ENCODE assay signal across 25 cellular contexts in genomic region chr4:113012776-113013175, GRCh38. TPM values are rescaled to one million over a fixed set of nuclear protein-coding genes. Genes with fewer than 3 reads are reported as not detected.
DNase-seq lines count a peak whose midpoint lies in the region; ATAC-seq, FAIRE-seq and TF ChIP-seq lines count a peak whose summit lies in the region.
"Had no signal": no experiment of that assay in that cellular context is flagged by ENCODE, and none has a peak within 500 bp of the region (broad histone marks: within the 10 kb centered on the region; RNA-seq: fewer than 3 reads in every experiment).

No MANE protein-coding gene starts in this region.

- no peak overlapping the region for H3K56ac ChIP-seq in mesendoderm (ENCODE audit: low read length)

- no peaks in the 10 kb centered on the region for H3K36me3 ChIP-seq in HEK293 (ENCODE audit: control insufficient read depth in 2 of 2, insufficient read depth in 1 of 2, low read length in 2 of 2)
- no peaks in the 10 kb centered on the region for H3K36me3 ChIP-seq in mesendoderm (ENCODE audit: control insufficient read depth, insufficient read depth, low read length)
- H3K36me3 ChIP-seq: SJSA1, suprapubic skin, WERI-Rb-1 had no signal

- POLR2A ChIA-PET in HEK293 (lab: Yijun Ruan, JAX) = no interaction called here

- no peak overlapping the region for H2BK120ac ChIP-seq in mesendoderm (ENCODE audit: low read depth, low read length)

- H3K4me2 ChIP-seq in mesendoderm (ENCODE audit: low read length) = no peak overlapping the region

- no peak overlapping the region for H2AK5ac ChIP-seq in mesendoderm (ENCODE audit: low read length)

- H3K9me3 Mint-ChIP-seq in activated T-cell treated with anti-CD3 and anti-CD28 coated beads, Interleukin-2, amount 50 U/mL, for 72 hours = no peaks in the 10 kb centered on the region
- no peaks in the 10 kb centered on the region for H3K9me3 Mint-ChIP-seq in activated CD4-positive, alpha-beta T cell treated with anti-CD3 and anti-CD28 coated beads, Interleukin-2, amount 10 ng/mL, durations not matched to agents 24 days and 14 days
- H3K9me3 Mint-ChIP-seq: activated T-helper 2 cell treated with anti-CD3 and anti-CD28 coated beads, Interferon-gamma antibody, Interleukin-2, Interleukin-4, amounts not matched to agents 10 μg/mL and 5 μg/mL and 100 μg/mL, durations not matched to agents 14 hours and 24 hours and 36 hours had no signal

- no peak overlapping the region for H3K18ac ChIP-seq in mesendoderm (ENCODE audit: low read length)

- no CpG with 5 or more reads among the region's 3 CpGs for whole genome bisulfite sequencing in mesendoderm (ENCODE audit: extremely low coverage, insufficient coverage, low lambda C conversion rate)

- no peaks in the 10 kb centered on the region for H3K36me3 Mint-ChIP-seq in activated T-cell treated with anti-CD3 and anti-CD28 coated beads, Interleukin-2, amount 50 U/mL, for 72 hours (ENCODE audit: insufficient read depth in 2 of 2)
- no peaks in the 10 kb centered on the region for H3K36me3 Mint-ChIP-seq in activated CD4-positive, alpha-beta T cell treated with anti-CD3 and anti-CD28 coated beads, Interleukin-2, amount 10 ng/mL, durations not matched to agents 24 days and 14 days (ENCODE audit: low read depth)
- H3K36me3 Mint-ChIP-seq: activated naive CD8-positive, alpha-beta T cell; IgD-negative memory B cell; natural killer cell had no signal

- H3K79me1 ChIP-seq in mesendoderm (ENCODE audit: low read length) = no peaks in the 10 kb centered on the region

- no peak overlapping the region for H3K9ac ChIP-seq in mesendoderm (ENCODE audit: low read length)

- no peaks in the 10 kb centered on the region for H3K79me2 ChIP-seq in mesendoderm (ENCODE audit: control insufficient read depth, insufficient read depth, low read length)

- H3K4me1 ChIP-seq in HEK293 (ENCODE audit: control insufficient read depth, insufficient read depth, low read length) = no peaks in the 10 kb centered on the region
- H3K4me1 ChIP-seq in mesendoderm (ENCODE audit: control insufficient read depth, low read depth, low read length) = no peaks in the 10 kb centered on the region
- H3K4me1 ChIP-seq: SJSA1, suprapubic skin had no signal

- no peak overlapping the region for H3K4me3 Mint-ChIP-seq in activated T-cell treated with anti-CD3 and anti-CD28 coated beads, Interleukin-2, amount 50 U/mL, for 72 hours
- H3K4me3 Mint-ChIP-seq in activated CD4-positive, alpha-beta T cell treated with anti-CD3 and anti-CD28 coated beads, Interleukin-2, amount 10 ng/mL, durations not matched to agents 24 days and 14 days = no peak overlapping the region
- H3K4me3 Mint-ChIP-seq: activated naive CD8-positive, alpha-beta T cell; IgD-negative memory B cell; natural killer cell had no signal

- H3K27me3 Mint-ChIP-seq in activated T-cell treated with anti-CD3 and anti-CD28 coated beads, Interleukin-2, amount 50 U/mL, for 72 hours (ENCODE audit: low read depth) = no peaks in the 10 kb centered on the region
- H3K27me3 Mint-ChIP-seq in activated CD4-positive, alpha-beta T cell treated with anti-CD3 and anti-CD28 coated beads, Interleukin-2, amount 10 ng/mL, durations not matched to agents 24 days and 14 days = no peaks in the 10 kb centered on the region
- H3K27me3 Mint-ChIP-seq: IgD-negative memory B cell had no signal

- no peaks in the 10 kb centered on the region for H3K4me1 Mint-ChIP-seq in activated T-cell treated with anti-CD3 and anti-CD28 coated beads, Interleukin-2, amount 50 U/mL, for 72 hours (ENCODE audit: low read depth)
- no peaks in the 10 kb centered on the region for H3K4me1 Mint-ChIP-seq in activated CD4-positive, alpha-beta T cell treated with anti-CD3 and anti-CD28 coated beads, Interleukin-2, amount 10 ng/mL, durations not matched to agents 24 days and 14 days
- H3K4me1 Mint-ChIP-seq: IgD-negative memory B cell, natural killer cell had no signal

- H2BK15ac ChIP-seq in mesendoderm (replicated peaks; ENCODE audit: low read depth) = no peak overlapping the region

- intact Hi-C loops in activated CD4-positive, alpha-beta T cell treated with anti-CD3 and anti-CD28 coated beads, Interleukin-2, amount 10 ng/mL, durations not matched to agents 24 days and 14 days (cut with micrococcal nuclease) = no loop called here

- CTCF ChIA-PET in HEK293 (lab: Yijun Ruan, JAX) = no interaction called here

- no peak overlapping the region for H4K5ac ChIP-seq in mesendoderm (ENCODE audit: low read length)

- no peak for ATAC-seq in activated T-cell treated with anti-CD3 and anti-CD28 coated beads, Interleukin-2, amount 50 U/mL, for 72 hours (replicated peaks in 1 of 2)
- ATAC-seq: HCT116, left colon, natural killer cell, Panc1 had no signal

- no peak overlapping the region for H4K8ac ChIP-seq in mesendoderm (ENCODE audit: low read depth, low read length)

- TF ChIP-seq POLR2A in GM12891 (IDR thresholded peaks at IDR 0.05; ENCODE audit: low read depth, low read length) = no peak

- H3K27ac Mint-ChIP-seq in activated T-cell treated with anti-CD3 and anti-CD28 coated beads, Interleukin-2, amount 50 U/mL, for 72 hours = no peak overlapping the region
- H3K27ac Mint-ChIP-seq in activated CD4-positive, alpha-beta T cell treated with anti-CD3 and anti-CD28 coated beads, Interleukin-2, amount 10 ng/mL, durations not matched to agents 24 days and 14 days = no peak overlapping the region
- H3K27ac Mint-ChIP-seq: activated naive CD8-positive, alpha-beta T cell; activated T-helper 2 cell treated with anti-CD3 and anti-CD28 coated beads, Interferon-gamma antibody, Interleukin-2, Interleukin-4, amounts not matched to agents 10 μg/mL and 5 μg/mL and 100 μg/mL, durations not matched to agents 14 hours and 24 hours and 36 hours; IgD-negative memory B cell; natural killer cell had no signal

- no peak overlapping the region for H3K23ac ChIP-seq in mesendoderm (ENCODE audit: low read length)

- no peak for TF ChIP-seq CTCF in AG10803 (conservative IDR thresholded peaks at IDR 0.05; ENCODE audit: low read length)
- no peak for TF ChIP-seq CTCF in HEK293 (tag by site-specific recombination; IDR thresholded peaks at IDR 0.05)
- no peak for TF ChIP-seq CTCF in choroid plexus epithelial cell (conservative IDR thresholded peaks at IDR 0.05; ENCODE audit: low read depth, low read length)

- H3K27ac ChIP-seq in HEK293 (ENCODE audit: extremely low read depth, low read depth, low read length) = no peak overlapping the region
- no peak overlapping the region for H3K27ac ChIP-seq in mesendoderm (ENCODE audit: low read depth, low read length)
- H3K27ac ChIP-seq: SJSA1, suprapubic skin, WERI-Rb-1 had no signal

- DNase-seq in AG10803 (ENCODE audit: low read depth) (peak; percentile 11), choroid plexus epithelial cell (ENCODE audit: low read depth) (peak; percentile 2), mesendoderm (peak; percentile 75), GM12891 (ENCODE audit: insufficient read length, low spot score) (no peak)
- DNase-seq in activated T-cell treated with anti-CD3 and anti-CD28 coated beads, Interleukin-2, amount 50 U/mL, for 72 hours = no peak
- no peak for DNase-seq in activated CD4-positive, alpha-beta T cell treated with anti-CD3 and anti-CD28 coated beads, Interleukin-2, amount 10 ng/mL, durations not matched to agents 24 days and 14 days
- DNase-seq: glutamatergic neuron; left colon; midbrain; natural killer cell; NCI-H1694 treated with DMSO at 0.1 percent for 48 hours; NCI-H226; NK-92 treated with Interleukin-12 subunit alpha and Interleukin-12 subunit beta, amount 100 ng/mL, for 24 hours; WERI-Rb-1 had no signal

- H3K9me3 ChIP-seq in HEK293 (ENCODE audit: control insufficient read depth, insufficient read depth, low read depth, low read length) = no peaks in the 10 kb centered on the region
- H3K9me3 ChIP-seq: SJSA1, suprapubic skin had no signal

- no peak for FAIRE-seq in GM12891 (lab: Jason Lieb, UNC)
- FAIRE-seq: colon, G401.6, urothelium cell line had no signal

- H2BK5ac ChIP-seq in mesendoderm (ENCODE audit: low read length) = no peak overlapping the region

- no peaks in the 10 kb centered on the region for H3K27me3 ChIP-seq in mesendoderm (ENCODE audit: insufficient read depth, low read length, poor library complexity)
- H3K27me3 ChIP-seq: SJSA1, suprapubic skin had no signal

- H3K4me3 ChIP-seq in AG10803 (ENCODE audit: low read length) (no peak overlapping the region), HEK293 (ENCODE audit: low read depth, low read length) (no peak overlapping the region), choroid plexus epithelial cell (ENCODE audit: low read depth, low read length) (no peak overlapping the region), mesendoderm (ENCODE audit: low read length) (no peak overlapping the region)
- H3K4me3 ChIP-seq: SJSA1, suprapubic skin had no signal

- no peak overlapping the region for H3K4ac ChIP-seq in mesendoderm (ENCODE audit: low read depth, low read length)

TF ChIP-seq in HEK293, 187 proteins besides CTCF, POLR2A, EP300 and RAD21:
- TF ChIP-seq MYNN (tag by site-specific recombination; IDR thresholded peaks at IDR 0.05; ENCODE audit: borderline replicate concordance) (peak; percentile 30; the same call in 1 of the 2 replicates), HOXA7 (CRISPR knock-in tag; IDR thresholded peaks at IDR 0.05; ENCODE audit: borderline replicate concordance) (no peak)
TF ChIP-seq in HEK293: peak in this region for 1.

TF ChIP-seq in GM12891, 5 proteins besides CTCF, POLR2A, EP300 and RAD21:
- TF ChIP-seq TAF1 (IDR thresholded peaks at IDR 0.05; ENCODE audit: low read depth, low read length) = no peak
- no peak for TF ChIP-seq POLR2AphosphoS5 (IDR thresholded peaks at IDR 0.05; ENCODE audit: low read depth, low read length)
- TF ChIP-seq POU2F2 (IDR thresholded peaks at IDR 0.05; ENCODE audit: low read depth, low read length) = no peak
- TF ChIP-seq PAX5 (IDR thresholded peaks at IDR 0.05; ENCODE audit: insufficient read depth, low read length, severe bottlenecking) = no peak
- TF ChIP-seq SPI1 (IDR thresholded peaks at IDR 0.05; ENCODE audit: low read depth, low read length) = no peak

RNA-seq across cellular contexts. Expression of gene ANK2, which starts 36.7 kb away (rescaled TPM):
- 17.9 TPM for polyA plus RNA-seq in mesendoderm (2013, experiment 1 of 2)
- polyA plus RNA-seq in mesendoderm (2013, experiment 2 of 2) = 16.8 TPM
- 1 to 10 TPM; 6.6 to 7.1 TPM for total RNA-seq in activated T-cell treated with anti-CD3 and anti-CD28 coated beads, Interleukin-2, amount 50 U/mL, for 72 hours
- total RNA-seq in activated CD4-positive, alpha-beta T cell treated with anti-CD3 and anti-CD28 coated beads, Interleukin-2, amount 10 ng/mL, durations not matched to agents 24 days and 14 days = 2.5 and 2.6 TPM in 2 replicates
- 2.9 TPM for polyA plus RNA-seq in GM12891 (2012; ENCODE audit: low read depth, missing spikeins)
- polyA plus RNA-seq: IgD-negative memory B cell had no signal

Comparison
In these comparisons a context has a peak if more than half of its experiments do, and no peak if none do; other contexts are left out.
1. DNase-seq: peak in AG10803 (single experiment), choroid plexus epithelial cell (single experiment) and mesendoderm (single experiment); none in activated T-cell treated with anti-CD3 and anti-CD28 coated beads, Interleukin-2, amount 50 U/mL, for 72 hours (0 of 2), activated CD4-positive, alpha-beta T cell treated with anti-CD3 and anti-CD28 coated beads, Interleukin-2, amount 10 ng/mL, durations not matched to agents 24 days and 14 days (single experiment) and GM12891 (single experiment).